In the genomic region with DNA sequence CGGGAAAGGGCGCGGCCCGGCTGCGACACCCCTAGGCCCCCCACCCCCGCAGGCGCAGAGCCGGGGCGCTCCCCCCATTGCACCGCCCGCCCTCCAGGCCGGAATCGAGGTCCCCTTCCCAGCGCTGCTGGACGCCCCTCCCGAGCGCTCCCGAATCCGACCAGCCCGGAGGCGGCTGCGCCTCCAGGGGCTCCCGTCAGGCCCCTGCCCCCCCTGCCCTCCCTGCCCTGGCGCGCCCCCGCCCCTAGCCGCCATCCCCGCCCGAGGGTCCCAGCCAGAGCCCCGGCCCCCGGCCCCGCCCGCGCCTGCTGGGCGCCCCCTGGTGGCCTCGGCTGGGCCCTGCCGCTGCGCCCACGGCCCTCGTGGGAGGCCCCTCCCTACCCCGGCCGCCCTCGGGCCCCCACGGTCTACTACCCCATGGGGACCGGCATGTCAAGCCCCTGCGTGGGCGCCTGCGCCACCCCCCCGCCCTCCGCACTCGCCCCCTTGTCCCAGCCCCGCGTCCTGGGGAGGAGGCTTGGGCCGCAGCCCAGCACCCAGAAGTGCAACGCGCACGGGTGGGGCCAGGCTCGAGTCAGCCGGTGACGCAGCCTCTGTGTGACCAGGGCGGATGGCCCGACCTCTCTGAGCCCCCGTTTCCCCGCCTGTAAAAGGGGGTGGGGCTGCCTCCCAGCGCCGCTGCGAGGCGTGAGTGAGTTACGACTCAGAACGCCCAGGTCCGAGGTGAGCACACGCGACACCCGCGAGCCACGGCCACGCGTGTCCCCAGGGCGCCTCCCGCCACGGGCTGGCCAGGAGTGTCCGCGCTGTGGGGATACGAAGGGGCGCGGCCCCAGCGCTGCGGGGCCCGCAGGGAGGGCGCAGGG, we compare ENCODE assay signal across 8 cellular contexts.
A peak's percentile ranks its signal among the peaks of the same experiment; 100 is the strongest.
DNase-seq lines count a peak whose midpoint lies in the region; ATAC-seq and TF ChIP-seq lines count a peak whose summit lies in the region.

No MANE protein-coding gene starts in this region.

- H3K27ac ChIP-seq in lower lobe of right lung = peak overlapping the region; percentile 87

- ATAC-seq in lower lobe of right lung = peak; percentile 75 to 79
- no peak for ATAC-seq in GM18870 (IDR thresholded peaks at IDR 0.05; ENCODE audit: unreplicated experiment)

- intact Hi-C loops in lower lobe of right lung (cut with DNase I) = no loop called here

- H3K4me1 ChIP-seq in lower lobe of right lung = peaks cover 3% of the 10 kb centered on the region

- H3K9me3 ChIP-seq in MG63 (no peaks in the 10 kb centered on the region), lower lobe of right lung (no peaks in the 10 kb centered on the region)

- TF ChIP-seq CTCF in GM12872 (IDR thresholded peaks at IDR 0.05; ENCODE audit: insufficient read depth, low read depth, low read length) = peak; percentile 50; the same call in 1 of the 3 replicates
- TF ChIP-seq CTCF in lower lobe of right lung (IDR thresholded peaks at IDR 0.05) = peak; percentile 69

- H3K27me3 ChIP-seq in MG63 (no peaks in the 10 kb centered on the region), lower lobe of right lung (ENCODE audit: low read depth) (no peaks in the 10 kb centered on the region)

- peak overlapping the region; percentile 51 for H3K4me3 ChIP-seq in MG63
- H3K4me3 ChIP-seq in lower lobe of right lung = peak overlapping the region; percentile 68

- DNase-seq in MG63 (peak; percentile 87), dermis microvascular lymphatic vessel endothelial cell (ENCODE audit: low read depth in 2 of 2) (peak; percentile 22 to 56), lower lobe of right lung (peak; percentile 91), NCI-H446 treated with DMSO at 0.1 percent for 48 hours (lab: John Stamatoyannopoulos, UW) (no peak)
- DNase-seq in activated CD4-positive, alpha-beta T cell treated with anti-CD3 and anti-CD28 coated beads, Interleukin-2, amount 50 U/mL, for 1 hour = peak; percentile 67
- peak; percentile 45 for DNase-seq in stimulated activated CD8-positive, alpha-beta memory T cell treated with anti-CD3 and anti-CD28 coated beads, Interleukin-12 subunit alpha, Interleukin-12 subunit beta, amount 100 ng/mL, for 24 hours (ENCODE audit: extremely low read depth)

- no peaks in the 10 kb centered on the region for H3K36me3 ChIP-seq in MG63
- no peaks in the 10 kb centered on the region for H3K36me3 ChIP-seq in lower lobe of right lung
